17 cellular contexts compared by ENCODE assay signal in the genomic region with DNA sequence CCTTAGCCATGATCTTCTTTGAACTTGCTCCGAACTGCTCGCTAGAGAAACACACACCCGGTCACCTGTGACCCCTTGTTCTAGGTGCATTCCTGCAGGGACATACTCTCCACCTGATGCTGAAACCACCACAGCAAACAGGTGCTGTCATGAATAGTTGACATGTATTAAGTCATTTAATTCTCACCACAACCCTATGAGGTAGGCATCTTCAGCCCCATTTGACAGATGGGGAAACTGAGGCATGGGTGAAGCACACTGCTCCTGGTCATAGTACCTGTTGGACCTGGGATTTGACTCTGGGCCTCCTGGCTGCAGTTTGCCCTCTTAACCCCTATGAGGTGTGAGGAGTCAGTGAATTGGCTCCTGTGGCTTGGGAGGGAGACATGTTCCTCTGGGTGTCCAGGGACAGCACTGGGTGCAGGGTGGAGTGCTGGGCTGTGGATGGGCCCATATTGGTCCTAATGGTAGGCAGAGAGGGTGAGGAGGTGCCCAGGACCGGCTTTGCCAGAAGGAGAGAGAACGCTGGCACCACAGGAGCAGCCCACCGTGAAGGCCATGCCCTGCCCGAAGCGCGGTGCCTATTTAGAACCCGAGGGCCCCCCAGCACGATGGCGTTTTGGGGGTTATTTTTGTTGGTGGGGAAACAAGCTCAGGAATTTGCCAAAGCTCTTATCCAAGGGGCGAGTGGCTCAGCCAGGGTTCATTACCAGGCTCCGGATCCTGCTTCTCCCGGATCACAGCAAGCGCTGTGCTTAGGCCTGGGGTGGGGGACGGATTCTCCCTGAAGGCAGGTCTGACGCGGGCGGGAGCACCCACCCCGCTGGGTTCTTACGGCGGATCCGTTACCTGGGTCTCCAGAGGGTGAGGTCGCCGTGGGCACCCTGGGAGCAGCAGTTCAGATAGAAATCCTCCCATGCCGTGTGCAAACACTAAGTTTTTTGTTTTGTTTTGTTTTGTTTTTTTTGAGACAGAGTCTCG.
"Had no signal": no experiment of that assay in that cellular context is flagged by ENCODE, and none has a peak within 500 bp of the region (broad histone marks: within the 10 kb centered on the region; RNA-seq: fewer than 3 reads in every experiment).

No MANE protein-coding gene starts in this region.

- ATAC-seq: activated naive CD4-positive, alpha-beta T cell treated with anti-CD3 and anti-CD28 coated beads, Interleukin-2, amount 50 U/mL, for 72 hours; naive thymus-derived CD4-positive, alpha-beta T cell; T-helper 17 cell had no signal

- H3K27me3 Mint-ChIP-seq: T-helper 17 cell had no signal

- H3K4me3 ChIP-seq: lung had no signal

- H3K27ac Mint-ChIP-seq: activated B cell treated with CpG ODN at 0.5 μM for 24 hours; activated naive CD4-positive, alpha-beta T cell treated with anti-CD3 and anti-CD28 coated beads, Interleukin-2, amount 50 U/mL, for 72 hours; brain; stimulated activated naive CD8-positive, alpha-beta T cell treated with anti-CD3 and anti-CD28 coated beads, Interleukin-15, Interleukin-2, amounts not matched to agents 100 ng/mL and 50 ng/mL, for 24 hours; T-helper 17 cell had no signal

- H3K27ac ChIP-seq: testis had no signal

- H3K4me3 Mint-ChIP-seq: activated B cell treated with CpG ODN at 0.5 μM for 24 hours; brain; stimulated activated naive CD8-positive, alpha-beta T cell treated with anti-CD3 and anti-CD28 coated beads, Interleukin-15, Interleukin-2, amounts not matched to agents 100 ng/mL and 50 ng/mL, for 24 hours had no signal

- H3K27me3 ChIP-seq: testis had no signal

- H3K9me3 ChIP-seq: testis had no signal

- H3K9me3 Mint-ChIP-seq: activated B cell treated with CpG ODN at 0.5 μM for 24 hours; activated naive CD4-positive, alpha-beta T cell treated with anti-CD3 and anti-CD28 coated beads, Interleukin-2, amount 50 U/mL, for 72 hours; brain; naive thymus-derived CD4-positive, alpha-beta T cell; stimulated activated naive CD8-positive, alpha-beta T cell treated with anti-CD3 and anti-CD28 coated beads, Interleukin-15, Interleukin-2, amounts not matched to agents 100 ng/mL and 50 ng/mL, for 24 hours had no signal

- DNase-seq: activated B cell treated with CpG ODN at 0.5 μM for 24 hours; activated CD4-positive, alpha-beta T cell treated with anti-CD3 and anti-CD28 coated beads, Interleukin-2, amount 50 U/mL, for 1 hour; amniotic stem cell; cerebellar nuclear complex; dermis blood vessel endothelial cell; hypothalamus; left cardiac atrium; naive thymus-derived CD4-positive, alpha-beta T cell; occipital lobe; stimulated activated CD4-positive, alpha-beta T cell treated with anti-CD3 and anti-CD28 coated beads, Interleukin-4, amount 100 ng/mL, for 1 hour; stimulated activated CD8-positive, alpha-beta memory T cell treated with anti-CD3 and anti-CD28 coated beads, Interleukin-4, amount 100 ng/mL, for 48 hours; T-helper 17 cell; testis had no signal
